ENCODE assay signal across 15 cellular contexts in the genomic region with DNA sequence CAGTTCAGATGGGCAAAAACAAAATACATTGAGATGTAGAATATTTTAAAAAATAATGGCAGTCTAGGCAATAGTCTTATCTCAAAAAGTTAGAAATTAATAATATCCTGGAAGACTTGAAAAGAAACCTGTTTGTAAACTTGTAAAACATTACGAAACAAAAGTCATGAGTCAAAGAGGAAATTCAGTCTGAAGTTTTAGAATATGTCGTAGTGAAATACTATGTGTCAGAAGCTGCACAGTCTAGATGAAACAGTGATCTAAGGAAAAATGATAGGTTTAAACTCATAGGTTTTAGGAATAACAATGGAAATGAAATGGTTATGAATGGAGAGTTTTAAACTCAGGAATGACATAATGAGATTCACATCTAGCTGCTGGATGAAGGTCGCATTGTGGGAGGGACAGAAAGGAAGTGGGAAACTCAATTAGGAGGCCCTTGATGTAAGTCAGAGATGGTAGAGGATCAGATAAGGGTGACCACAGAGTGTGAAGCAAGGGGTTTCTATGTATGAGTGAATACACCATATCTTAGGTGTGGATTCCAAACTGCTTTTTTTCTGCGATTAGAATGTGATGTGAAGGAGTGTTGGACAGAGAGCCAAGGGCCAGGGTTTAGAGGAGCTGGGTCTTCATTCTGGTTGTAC. TPM values are rescaled to one million over a fixed set of nuclear protein-coding genes. Genes with fewer than 3 reads are reported as not detected.
DNase-seq lines count a peak whose midpoint lies in the region; ATAC-seq, FAIRE-seq and TF ChIP-seq lines count a peak whose summit lies in the region.
"Had no signal": no experiment of that assay in that cellular context is flagged by ENCODE, and none has a peak within 500 bp of the region (broad histone marks: within the 10 kb centered on the region; RNA-seq: fewer than 3 reads in every experiment).

No MANE protein-coding gene starts in this region.

- no peak for TF ChIP-seq CTCF in CD14-positive monocyte (IDR thresholded peaks at IDR 0.05)
- no peak for TF ChIP-seq CTCF in endothelial cell (IDR thresholded peaks at IDR 0.05; ENCODE audit: unreplicated experiment)

- H3K36me3 Mint-ChIP-seq in CD14-positive monocyte, result peaks cover 65 to 70% of the 10 kb centered on the region in 2 donors
- peaks cover 53% of the 10 kb centered on the region for H3K36me3 Mint-ChIP-seq in T-cell
- peaks cover 9% of the 10 kb centered on the region for H3K36me3 Mint-ChIP-seq in endothelial cell (ENCODE audit: low read depth, unreplicated experiment)

- no peak overlapping the region for H3K4me3 Mint-ChIP-seq in CD14-positive monocyte
- peak overlapping the region; percentile 2 to 8 (median 3) for H3K4me3 Mint-ChIP-seq in T-cell
- no peak overlapping the region for H3K4me3 Mint-ChIP-seq in endothelial cell (ENCODE audit: unreplicated experiment)
- H3K4me3 Mint-ChIP-seq: stimulated activated memory B cell treated with anti-CD40 and anti-IgM and Interleukin-4, amounts not matched to agents 10 μg/mL and 1 μg/mL and 100 μg/mL, for 72 hours had no signal

- ATAC-seq in T-cell (replicated peaks in 1 of 4) (no peak), GM19455 (IDR thresholded peaks at IDR 0.05; ENCODE audit: unreplicated experiment) (no peak)
- ATAC-seq: stimulated activated memory B cell treated with anti-CD40 and anti-IgM and Interleukin-4, amounts not matched to agents 10 μg/mL and 1 μg/mL and 100 μg/mL, for 72 hours had no signal

- H3K27me3 Mint-ChIP-seq in CD14-positive monocyte (ENCODE audit: low read depth in 3 of 3) (peaks cover 9 to 13% (median 10%) of the 10 kb centered on the region in 3 donors), T-cell (peaks cover 5 to 7% of the 10 kb centered on the region in 2 donors), endothelial cell (ENCODE audit: unreplicated experiment) (peaks cover 3% of the 10 kb centered on the region)

- peak overlapping the region in 6 of 7 donors; percentile 25 to 69 (median 56) for H3K27ac Mint-ChIP-seq in CD14-positive monocyte
- peak overlapping the region; percentile 33 to 71 for H3K27ac Mint-ChIP-seq in T-cell
- peak overlapping the region; percentile 55 for H3K27ac Mint-ChIP-seq in endothelial cell (ENCODE audit: unreplicated experiment)
- H3K27ac Mint-ChIP-seq: stimulated activated memory B cell treated with anti-CD40 and anti-IgM and Interleukin-4, amounts not matched to agents 10 μg/mL and 1 μg/mL and 100 μg/mL, for 72 hours had no signal

- peaks cover 10 to 16% (median 11%) of the 10 kb centered on the region in 7 donors for H3K9me3 Mint-ChIP-seq in CD14-positive monocyte
- H3K9me3 Mint-ChIP-seq in T-cell, result peaks cover 0 to 9% (median 7%) of the 10 kb centered on the region in 3 donors
- no peaks in the 10 kb centered on the region for H3K9me3 Mint-ChIP-seq in endothelial cell (ENCODE audit: unreplicated experiment)

- intact Hi-C loops in CD14-positive monocyte (cut with micrococcal nuclease), result loop anchor here in 1 of 2 donors (10.0 kb wide), 1 partner anchor 1562 kb away; no protein-coding TSS in a partner anchor

- CTCF ChIA-PET in T-cell (lab: Charles Lee), result no interaction called here

- in situ Hi-C loops in KBM-7 (cut with MboI; ENCODE audit: low pct_unique_long_range_greater_than_20kb, low sequenced_read_pairs), result no loop called here

- no peak for FAIRE-seq in GM19239 (lab: Jason Lieb, UNC)

- DNase-seq in CD14-positive monocyte (ENCODE audit: low spot score), result no peak
- peak; percentile 73 for DNase-seq in KBM-7
- peak in 2 of 34 experiments; percentile 5 to 8 for DNase-seq in T-cell
- DNase-seq in endothelial cell (ENCODE audit: low spot score), result no peak
- DNase-seq in NCI-H1694 treated with DMSO at 0.1 percent for 48 hours (lab: John Stamatoyannopoulos, UW), result no peak
- no peak for DNase-seq in GM19239 (ENCODE audit: insufficient read length, low spot score)
- no peak for DNase-seq in NCI-H1930 (lab: John Stamatoyannopoulos, UW)
- DNase-seq: BE2C, NCI-H1105, NCI-H774, posterior cingulate gyrus had no signal

- H3K4me1 Mint-ChIP-seq in CD14-positive monocyte (peaks cover 36% of the 10 kb centered on the region), T-cell (peaks cover 61 to 72% (median 63%) of the 10 kb centered on the region in 3 donors), endothelial cell (ENCODE audit: unreplicated experiment) (peaks cover 21% of the 10 kb centered on the region)

- POLR2A ChIA-PET in T-cell (lab: Charles Lee), result interaction anchor here in 1 of 2 donors (0.5 kb wide), 1 partner anchor 19 kb away, joined by 3 read pairs; no protein-coding TSS in a partner anchor

RNA-seq across cellular contexts. Expression of a gene that starts 2.8 kb away (rescaled TPM):
- 10 to 100 TPM; 62.3 to 66.3 TPM for polyA plus RNA-seq in CD14-positive monocyte
- total RNA-seq in T-cell, result 10 to 100 TPM; 31.5 to 46.7 (median 45.5) TPM
- 61.9 TPM for total RNA-seq in endothelial cell (ENCODE audit: unreplicated experiment)

RNA-seq across cellular contexts. Expression of a gene that starts 15.5 kb away (rescaled TPM):
- polyA plus RNA-seq in CD14-positive monocyte, result not detected
- total RNA-seq in T-cell (not detected), endothelial cell (ENCODE audit: unreplicated experiment) (4.5 TPM)
- total RNA-seq: T-helper 1 cell treated with Interleukin-12 subunit alpha and Interleukin-12 subunit beta and Interleukin-4 antibody, amounts not matched to agents 30 ng/mL and 1 ng/mL, for 36 hours had no signal
- polyA plus RNA-seq: esophagus had no signal

Comparison
In these comparisons a context has a peak if more than half of its experiments do, and no peak if none do; other contexts are left out.
1. H3K4me3 Mint-ChIP-seq: peak in T-cell (3 of 3); none in CD14-positive monocyte (0 of 2) and endothelial cell (single experiment).
2. Peak in every context shown above with its lines, with median percentiles within 50 percentile points of each other: H3K27ac Mint-ChIP-seq.